ENCODE assay signal across 13 cellular contexts in genomic region chr12:9134981-9135628, GRCh38. TPM values are rescaled to one million over a fixed set of nuclear protein-coding genes. Genes with fewer than 3 reads are reported as not detected.
A peak's percentile ranks its signal among the peaks of the same experiment; 100 is the strongest.
DNase-seq lines count a peak whose midpoint lies in the region; ATAC-seq and TF ChIP-seq lines count a peak whose summit lies in the region.
"Had no signal": no experiment of that assay in that cellular context is flagged by ENCODE, and none has a peak within 500 bp of the region (broad histone marks: within the 10 kb centered on the region; RNA-seq: fewer than 3 reads in every experiment).

No MANE protein-coding gene starts in this region.

- H3K36me3 ChIP-seq in Peyer's patch: no peaks in the 10 kb centered on the region
- no peaks in the 10 kb centered on the region for H3K36me3 ChIP-seq in CD4-positive, alpha-beta memory T cell (ENCODE audit: insufficient read depth, low read length)

- DNase-seq in AG04450 (ENCODE audit: low read depth, low spot score) (no peak), GM12865 (ENCODE audit: low read depth) (peak; percentile 57), Peyer's patch (peak in 1 of 3 donors; percentile 46), kidney tubule cell (ENCODE audit: low spot score) (peak; percentile 3)
- DNase-seq in CD4-positive, alpha-beta memory T cell: no peak
- no peak for DNase-seq in NK-92 treated with Interleukin-12 subunit alpha and Interleukin-12 subunit beta, amount 100 ng/mL, for 24 hours (lab: John Stamatoyannopoulos, UW)
- no peak for DNase-seq in activated effector memory CD4-positive, alpha-beta T cell treated with anti-CD3 and anti-CD28 coated beads, Interleukin-2, amount 50 U/mL, for 16 hours
- DNase-seq: activated CD4-positive, alpha-beta T cell treated with anti-CD3 and anti-CD28 coated beads for 1 hour; GDM1; NCI-H1105 had no signal

- intact Hi-C loops in CD4-positive, alpha-beta memory T cell (cut with micrococcal nuclease): no loop called here

- CTCF ChIA-PET in AG04450 (lab: Charles Lee): no interaction called here
- CTCF ChIA-PET in CD4-positive, alpha-beta memory T cell (lab: Charles Lee; ENCODE audit: partially characterized antibody): no interaction called here

- H3K9me3 Mint-ChIP-seq in CD4-positive, alpha-beta memory T cell: peaks cover 0 to 4% (median 2%) of the 10 kb centered on the region in 8 donors
- H3K9me3 Mint-ChIP-seq: central memory CD8-positive, alpha-beta T cell had no signal

- no peak overlapping the region for H3K4me3 ChIP-seq in AG04450 (ENCODE audit: low read depth, low read length)
- H3K4me3 ChIP-seq in GM12865 (ENCODE audit: low read depth, low read length): no peak overlapping the region
- H3K4me3 ChIP-seq in Peyer's patch: no peak overlapping the region
- H3K4me3 ChIP-seq in CD4-positive, alpha-beta memory T cell (ENCODE audit: low read length in 2 of 2): no peak overlapping the region

- no peak overlapping the region for H3K4me3 Mint-ChIP-seq in CD4-positive, alpha-beta memory T cell
- H3K4me3 Mint-ChIP-seq: central memory CD8-positive, alpha-beta T cell; memory B cell had no signal

- H3K4me1 ChIP-seq in Peyer's patch: no peaks in the 10 kb centered on the region
- H3K4me1 ChIP-seq in CD4-positive, alpha-beta memory T cell (ENCODE audit: insufficient read depth, low read length): no peaks in the 10 kb centered on the region

- H3K27me3 ChIP-seq in AG04450 (ENCODE audit: control insufficient read depth, insufficient read depth, low read length): no peaks in the 10 kb centered on the region
- no peaks in the 10 kb centered on the region for H3K27me3 ChIP-seq in Peyer's patch
- no peaks in the 10 kb centered on the region for H3K27me3 ChIP-seq in CD4-positive, alpha-beta memory T cell (ENCODE audit: insufficient read depth, low read length)

- no peak overlapping the region for H3K27ac Mint-ChIP-seq in CD4-positive, alpha-beta memory T cell
- H3K27ac Mint-ChIP-seq: memory B cell had no signal

- TF ChIP-seq POLR2A in Peyer's patch (IDR thresholded peaks at IDR 0.05): no peak

- H3K4me1 Mint-ChIP-seq in CD4-positive, alpha-beta memory T cell: peaks cover 7 to 18% (median 14%) of the 10 kb centered on the region in 4 donors
- H3K4me1 Mint-ChIP-seq: memory B cell had no signal

- H3K36me3 Mint-ChIP-seq in CD4-positive, alpha-beta memory T cell: peaks cover 28 to 38% of the 10 kb centered on the region in 2 donors

- H3K27ac ChIP-seq in AG04450 (ENCODE audit: low read depth, low read length) (no peak overlapping the region), Peyer's patch (peak overlapping the region in 3 of 4 donors; percentile 21 to 62 (median 44))
- no peak overlapping the region for H3K27ac ChIP-seq in CD4-positive, alpha-beta memory T cell (ENCODE audit: low read depth, low read length)

- TF ChIP-seq CTCF in AG04450 (IDR thresholded peaks at IDR 0.05; ENCODE audit: low read depth, low read length) (peak; percentile 31; the same call in 1 of the 2 replicates), GM12865 (IDR thresholded peaks at IDR 0.05; ENCODE audit: insufficient read depth, low read depth, low read length, missing control alignments) (peak; percentile 62), Peyer's patch (IDR thresholded peaks at IDR 0.05) (peak in 2 of 6 experiments; percentile 10 to 14)

- no peaks in the 10 kb centered on the region for H3K27me3 Mint-ChIP-seq in CD4-positive, alpha-beta memory T cell
- H3K27me3 Mint-ChIP-seq: central memory CD8-positive, alpha-beta T cell had no signal

- POLR2A ChIA-PET in AG04450 (lab: Yijun Ruan, JAX): no interaction called here
- POLR2A ChIA-PET in CD4-positive, alpha-beta memory T cell (lab: Charles Lee; ENCODE audit: partially characterized antibody): no interaction called here

- no peak for ATAC-seq in GM19328 (IDR thresholded peaks at IDR 0.05; ENCODE audit: unreplicated experiment)

- H3K9me3 ChIP-seq in AG04450 (ENCODE audit: control insufficient read depth, insufficient read depth, low read length) (peaks cover 3% of the 10 kb centered on the region; the same call in 1 of the 2 replicates), Peyer's patch (no peaks in the 10 kb centered on the region)
- no peaks in the 10 kb centered on the region for H3K9me3 ChIP-seq in CD4-positive, alpha-beta memory T cell (ENCODE audit: control insufficient read depth in 1 of 2, low read length in 2 of 2)

RNA-seq across cellular contexts. Expression of gene A2M, which starts 19.4 kb away (rescaled TPM):
- 0.48 and 1.2 TPM in 2 replicates for polyA plus RNA-seq in AG04450 (2011; rRNA removed)
- polyA minus RNA-seq in AG04450 (2011; rRNA and poly(A)+ RNA removed): 1.8 and 2.3 TPM in 2 replicates
- total RNA-seq in Peyer's patch: 100 to 1,000 TPM in 1 of 4 donors, 10 to 100 TPM in 3; 39.8 to 201 (median 88.8) TPM
- total RNA-seq in CD4-positive, alpha-beta memory T cell: 1 to 10 TPM; 3.0 to 3.1 TPM
- polyA plus RNA-seq in CD4-positive, alpha-beta memory T cell: 1 to 10 TPM in 1 of 2 donors, not detected in 1; 3.2 TPM

Comparison
In these comparisons a context has a peak if more than half of its experiments do, and no peak if none do; other contexts are left out.
1. DNase-seq: peak in GM12865 (single experiment) and kidney tubule cell (single experiment); none in AG04450 (single experiment), CD4-positive, alpha-beta memory T cell (0 of 5), NK-92 treated with Interleukin-12 subunit alpha and Interleukin-12 subunit beta, amount 100 ng/mL, for 24 hours (single experiment) and activated effector memory CD4-positive, alpha-beta T cell treated with anti-CD3 and anti-CD28 coated beads, Interleukin-2, amount 50 U/mL, for 16 hours (single experiment).
2. H3K27ac ChIP-seq: peak in Peyer's patch (3 of 4); none in AG04450 (single experiment) and CD4-positive, alpha-beta memory T cell (single experiment).
3. RNA of gene A2M, which starts 19.4 kb away (total RNA-seq): 39.8 to 201 TPM in Peyer's patch; 3.0 to 3.1 TPM in CD4-positive, alpha-beta memory T cell; every median in the first group is over 4 times any median in the second.